Comparison of ENCODE assay signal across 1 cellular context in the genomic region with DNA sequence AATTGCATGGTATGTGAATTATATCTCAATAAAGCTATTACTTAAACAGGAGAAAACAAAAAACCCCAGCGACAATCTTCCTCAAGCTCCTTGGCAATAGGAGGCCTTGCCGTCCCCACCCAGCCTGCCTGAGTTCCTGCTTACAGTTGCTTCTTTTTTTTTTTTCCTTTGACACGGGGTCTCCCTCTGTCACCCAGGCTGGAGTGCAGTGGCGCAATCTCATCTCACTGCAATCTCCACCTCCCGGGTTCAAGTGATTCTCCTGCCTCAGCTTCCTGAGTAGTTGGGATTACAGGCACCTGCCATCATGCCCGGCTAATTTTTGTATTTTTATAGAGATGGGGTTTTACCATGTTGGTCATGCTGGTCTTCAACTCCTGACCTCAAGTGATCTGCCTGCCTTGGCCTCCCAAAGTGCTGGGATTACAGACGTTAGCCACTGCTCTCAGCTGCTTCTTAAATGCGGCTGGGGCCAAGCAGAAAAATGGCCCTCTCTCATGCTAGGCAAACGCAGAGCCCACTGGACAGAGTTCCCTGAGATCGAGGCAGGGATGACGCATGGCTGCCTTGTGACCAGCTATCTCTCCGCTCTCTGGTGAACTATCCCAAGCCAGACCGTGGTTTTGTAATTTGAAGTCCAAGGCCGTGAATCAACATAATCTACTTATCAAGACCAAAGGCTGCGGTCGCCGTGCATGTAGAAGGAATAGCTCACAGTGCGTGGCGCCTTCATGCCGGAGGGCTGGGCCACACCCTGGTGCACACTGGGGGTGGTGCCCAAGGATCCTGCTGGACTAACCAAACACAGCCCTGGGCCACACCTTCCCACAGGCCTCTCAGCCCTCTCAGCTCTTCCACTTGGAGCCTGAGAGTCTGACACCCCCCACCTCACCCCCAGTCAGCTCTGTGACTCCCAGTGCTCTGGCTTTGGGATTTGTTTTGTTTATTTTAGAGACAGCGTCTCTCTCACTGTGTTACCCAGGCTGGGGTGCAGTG.
TF ChIP-seq lines count a peak whose summit lies in the region.

No MANE protein-coding gene starts in this region.

TF ChIP-seq in K562, 482 proteins besides CTCF, POLR2A, EP300 and RAD21 (continued from another document and continues in another):
- TF ChIP-seq, protein P1, sequence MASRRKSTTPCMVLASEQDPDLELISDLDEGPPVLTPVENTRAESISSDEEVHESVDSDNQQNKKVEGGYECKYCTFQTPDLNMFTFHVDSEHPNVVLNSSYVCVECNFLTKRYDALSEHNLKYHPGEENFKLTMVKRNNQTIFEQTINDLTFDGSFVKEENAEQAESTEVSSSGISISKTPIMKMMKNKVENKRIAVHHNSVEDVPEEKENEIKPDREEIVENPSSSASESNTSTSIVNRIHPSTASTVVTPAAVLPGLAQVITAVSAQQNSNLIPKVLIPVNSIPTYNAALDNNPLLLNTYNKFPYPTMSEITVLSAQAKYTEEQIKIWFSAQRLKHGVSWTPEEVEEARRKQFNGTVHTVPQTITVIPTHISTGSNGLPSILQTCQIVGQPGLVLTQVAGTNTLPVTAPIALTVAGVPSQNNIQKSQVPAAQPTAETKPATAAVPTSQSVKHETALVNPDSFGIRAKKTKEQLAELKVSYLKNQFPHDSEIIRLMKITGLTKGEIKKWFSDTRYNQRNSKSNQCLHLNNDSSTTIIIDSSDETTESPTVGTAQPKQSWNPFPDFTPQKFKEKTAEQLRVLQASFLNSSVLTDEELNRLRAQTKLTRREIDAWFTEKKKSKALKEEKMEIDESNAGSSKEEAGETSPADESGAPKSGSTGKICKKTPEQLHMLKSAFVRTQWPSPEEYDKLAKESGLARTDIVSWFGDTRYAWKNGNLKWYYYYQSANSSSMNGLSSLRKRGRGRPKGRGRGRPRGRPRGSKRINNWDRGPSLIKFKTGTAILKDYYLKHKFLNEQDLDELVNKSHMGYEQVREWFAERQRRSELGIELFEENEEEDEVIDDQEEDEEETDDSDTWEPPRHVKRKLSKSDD (conservative IDR thresholded peaks at IDR 0.05; ENCODE audit: low read length): no peak
- TF ChIP-seq, protein P2, sequence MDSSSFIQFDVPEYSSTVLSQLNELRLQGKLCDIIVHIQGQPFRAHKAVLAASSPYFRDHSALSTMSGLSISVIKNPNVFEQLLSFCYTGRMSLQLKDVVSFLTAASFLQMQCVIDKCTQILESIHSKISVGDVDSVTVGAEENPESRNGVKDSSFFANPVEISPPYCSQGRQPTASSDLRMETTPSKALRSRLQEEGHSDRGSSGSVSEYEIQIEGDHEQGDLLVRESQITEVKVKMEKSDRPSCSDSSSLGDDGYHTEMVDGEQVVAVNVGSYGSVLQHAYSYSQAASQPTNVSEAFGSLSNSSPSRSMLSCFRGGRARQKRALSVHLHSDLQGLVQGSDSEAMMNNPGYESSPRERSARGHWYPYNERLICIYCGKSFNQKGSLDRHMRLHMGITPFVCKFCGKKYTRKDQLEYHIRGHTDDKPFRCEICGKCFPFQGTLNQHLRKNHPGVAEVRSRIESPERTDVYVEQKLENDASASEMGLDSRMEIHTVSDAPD (CRISPR knock-in tag; IDR thresholded peaks at IDR 0.05): peak; percentile 57; the same call in 1 of the 2 replicates
- TF ChIP-seq, protein P3, sequence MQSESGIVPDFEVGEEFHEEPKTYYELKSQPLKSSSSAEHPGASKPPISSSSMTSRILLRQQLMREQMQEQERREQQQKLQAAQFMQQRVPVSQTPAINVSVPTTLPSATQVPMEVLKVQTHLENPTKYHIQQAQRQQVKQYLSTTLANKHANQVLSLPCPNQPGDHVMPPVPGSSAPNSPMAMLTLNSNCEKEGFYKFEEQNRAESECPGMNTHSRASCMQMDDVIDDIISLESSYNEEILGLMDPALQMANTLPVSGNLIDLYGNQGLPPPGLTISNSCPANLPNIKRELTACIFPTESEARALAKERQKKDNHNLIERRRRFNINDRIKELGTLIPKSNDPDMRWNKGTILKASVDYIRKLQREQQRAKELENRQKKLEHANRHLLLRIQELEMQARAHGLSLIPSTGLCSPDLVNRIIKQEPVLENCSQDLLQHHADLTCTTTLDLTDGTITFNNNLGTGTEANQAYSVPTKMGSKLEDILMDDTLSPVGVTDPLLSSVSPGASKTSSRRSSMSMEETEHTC (IDR thresholded peaks at IDR 0.05): peak; percentile 97
- TF ChIP-seq HMG20B (CRISPR knock-in tag; IDR thresholded peaks at IDR 0.05) (no peak), MAFK (IDR thresholded peaks at IDR 0.05; ENCODE audit: low read length) (no peak), HCFC1 (IDR thresholded peaks at IDR 0.05; ENCODE audit: low read depth, low read length) (peak; percentile 39; the same call in 1 of the 2 replicates), HDAC1 (IDR thresholded peaks at IDR 0.05) (peak in 1 of 2 experiments; percentile 13; a peak in 1 of 4 replicates), ZNF165 (CRISPR knock-in tag; IDR thresholded peaks at IDR 0.05; ENCODE audit: borderline replicate concordance) (no peak), TEAD4 (IDR thresholded peaks at IDR 0.05; ENCODE audit: low read length) (peak; percentile 78), TEAD4 (CRISPR knock-in tag; IDR thresholded peaks at IDR 0.05; ENCODE audit: borderline replicate concordance) (no peak), MCM7 (IDR thresholded peaks at IDR 0.05) (no peak), DDX20 (tag; IDR thresholded peaks at IDR 0.05; ENCODE audit: low read depth) (no peak; the same call in 1 of the 2 replicates), ZFX (CRISPR knock-in tag; IDR thresholded peaks at IDR 0.05) (peak; percentile 93), MYC (IDR thresholded peaks at IDR 0.05; ENCODE audit: low read depth, low read length) (peak; percentile 74), MYC (CRISPR knock-in tag; IDR thresholded peaks at IDR 0.05; ENCODE audit: borderline replicate concordance, low read depth) (no peak; the same call in 1 of the 2 replicates), SMARCC2 (IDR thresholded peaks at IDR 0.05; ENCODE audit: low read depth) (peak; percentile 69; the same call in 1 of the 2 replicates), NBN (IDR thresholded peaks at IDR 0.05; ENCODE audit: low read depth) (peak; percentile 88; the same call in 1 of the 2 replicates), SP1 (CRISPR knock-in tag; IDR thresholded peaks at IDR 0.05) (peak; percentile 65; the same call in 1 of the 2 replicates)
- TF ChIP-seq, protein P4, sequence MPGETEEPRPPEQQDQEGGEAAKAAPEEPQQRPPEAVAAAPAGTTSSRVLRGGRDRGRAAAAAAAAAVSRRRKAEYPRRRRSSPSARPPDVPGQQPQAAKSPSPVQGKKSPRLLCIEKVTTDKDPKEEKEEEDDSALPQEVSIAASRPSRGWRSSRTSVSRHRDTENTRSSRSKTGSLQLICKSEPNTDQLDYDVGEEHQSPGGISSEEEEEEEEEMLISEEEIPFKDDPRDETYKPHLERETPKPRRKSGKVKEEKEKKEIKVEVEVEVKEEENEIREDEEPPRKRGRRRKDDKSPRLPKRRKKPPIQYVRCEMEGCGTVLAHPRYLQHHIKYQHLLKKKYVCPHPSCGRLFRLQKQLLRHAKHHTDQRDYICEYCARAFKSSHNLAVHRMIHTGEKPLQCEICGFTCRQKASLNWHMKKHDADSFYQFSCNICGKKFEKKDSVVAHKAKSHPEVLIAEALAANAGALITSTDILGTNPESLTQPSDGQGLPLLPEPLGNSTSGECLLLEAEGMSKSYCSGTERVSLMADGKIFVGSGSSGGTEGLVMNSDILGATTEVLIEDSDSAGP (CRISPR knock-in tag; IDR thresholded peaks at IDR 0.05): no peak
- TF ChIP-seq, protein P5, sequence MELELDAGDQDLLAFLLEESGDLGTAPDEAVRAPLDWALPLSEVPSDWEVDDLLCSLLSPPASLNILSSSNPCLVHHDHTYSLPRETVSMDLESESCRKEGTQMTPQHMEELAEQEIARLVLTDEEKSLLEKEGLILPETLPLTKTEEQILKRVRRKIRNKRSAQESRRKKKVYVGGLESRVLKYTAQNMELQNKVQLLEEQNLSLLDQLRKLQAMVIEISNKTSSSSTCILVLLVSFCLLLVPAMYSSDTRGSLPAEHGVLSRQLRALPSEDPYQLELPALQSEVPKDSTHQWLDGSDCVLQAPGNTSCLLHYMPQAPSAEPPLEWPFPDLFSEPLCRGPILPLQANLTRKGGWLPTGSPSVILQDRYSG (tag; conservative IDR thresholded peaks at IDR 0.05; ENCODE audit: low read depth): peak; percentile 81; the same call in 1 of the 2 replicates
- TF ChIP-seq, protein P6, sequence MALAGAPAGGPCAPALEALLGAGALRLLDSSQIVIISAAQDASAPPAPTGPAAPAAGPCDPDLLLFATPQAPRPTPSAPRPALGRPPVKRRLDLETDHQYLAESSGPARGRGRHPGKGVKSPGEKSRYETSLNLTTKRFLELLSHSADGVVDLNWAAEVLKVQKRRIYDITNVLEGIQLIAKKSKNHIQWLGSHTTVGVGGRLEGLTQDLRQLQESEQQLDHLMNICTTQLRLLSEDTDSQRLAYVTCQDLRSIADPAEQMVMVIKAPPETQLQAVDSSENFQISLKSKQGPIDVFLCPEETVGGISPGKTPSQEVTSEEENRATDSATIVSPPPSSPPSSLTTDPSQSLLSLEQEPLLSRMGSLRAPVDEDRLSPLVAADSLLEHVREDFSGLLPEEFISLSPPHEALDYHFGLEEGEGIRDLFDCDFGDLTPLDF (CRISPR knock-in tag; IDR thresholded peaks at IDR 0.05): peak; percentile 32; the same call in 1 of the 2 replicates
- TF ChIP-seq, protein P7, sequence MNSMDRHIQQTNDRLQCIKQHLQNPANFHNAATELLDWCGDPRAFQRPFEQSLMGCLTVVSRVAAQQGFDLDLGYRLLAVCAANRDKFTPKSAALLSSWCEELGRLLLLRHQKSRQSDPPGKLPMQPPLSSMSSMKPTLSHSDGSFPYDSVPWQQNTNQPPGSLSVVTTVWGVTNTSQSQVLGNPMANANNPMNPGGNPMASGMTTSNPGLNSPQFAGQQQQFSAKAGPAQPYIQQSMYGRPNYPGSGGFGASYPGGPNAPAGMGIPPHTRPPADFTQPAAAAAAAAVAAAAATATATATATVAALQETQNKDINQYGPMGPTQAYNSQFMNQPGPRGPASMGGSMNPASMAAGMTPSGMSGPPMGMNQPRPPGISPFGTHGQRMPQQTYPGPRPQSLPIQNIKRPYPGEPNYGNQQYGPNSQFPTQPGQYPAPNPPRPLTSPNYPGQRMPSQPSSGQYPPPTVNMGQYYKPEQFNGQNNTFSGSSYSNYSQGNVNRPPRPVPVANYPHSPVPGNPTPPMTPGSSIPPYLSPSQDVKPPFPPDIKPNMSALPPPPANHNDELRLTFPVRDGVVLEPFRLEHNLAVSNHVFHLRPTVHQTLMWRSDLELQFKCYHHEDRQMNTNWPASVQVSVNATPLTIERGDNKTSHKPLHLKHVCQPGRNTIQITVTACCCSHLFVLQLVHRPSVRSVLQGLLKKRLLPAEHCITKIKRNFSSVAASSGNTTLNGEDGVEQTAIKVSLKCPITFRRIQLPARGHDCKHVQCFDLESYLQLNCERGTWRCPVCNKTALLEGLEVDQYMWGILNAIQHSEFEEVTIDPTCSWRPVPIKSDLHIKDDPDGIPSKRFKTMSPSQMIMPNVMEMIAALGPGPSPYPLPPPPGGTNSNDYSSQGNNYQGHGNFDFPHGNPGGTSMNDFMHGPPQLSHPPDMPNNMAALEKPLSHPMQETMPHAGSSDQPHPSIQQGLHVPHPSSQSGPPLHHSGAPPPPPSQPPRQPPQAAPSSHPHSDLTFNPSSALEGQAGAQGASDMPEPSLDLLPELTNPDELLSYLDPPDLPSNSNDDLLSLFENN (IDR thresholded peaks at IDR 0.05; ENCODE audit: low read depth in 2 of 2, low read length in 2 of 2): 0 out of 4 replicates have a peak, but pooled peaks of 1 of the 2 experiments have one; percentile 77
